7 cellular contexts compared by ENCODE assay signal in genomic region chr15:20356444-20357138, GRCh38.
DNase-seq lines count a peak whose midpoint lies in the region; ATAC-seq, FAIRE-seq and TF ChIP-seq lines count a peak whose summit lies in the region.

No MANE protein-coding gene starts in this region.

- no peak overlapping the region for H2BK5ac ChIP-seq in trophoblast cell (ENCODE audit: low read depth, low read length, poor library complexity)

- peak; percentile 72 for FAIRE-seq in GM19239 (lab: Jason Lieb, UNC)

- H3K4me3 ChIP-seq in Jurkat, Clone E6-1 (ENCODE audit: low read length) = no peak overlapping the region
- H3K4me3 ChIP-seq in trophoblast cell (ENCODE audit: low read depth, low read length) = no peak overlapping the region

- no CpG with 5 or more reads among the region's 27 CpGs for WGBS in trophoblast cell (ENCODE audit: extremely low coverage, insufficient coverage, insufficient read length)

- H3K4me1 ChIP-seq in foreskin keratinocyte (no peaks in the 10 kb centered on the region), trophoblast cell (ENCODE audit: control insufficient read depth in 1 of 2, insufficient read depth in 2 of 2, low read length in 2 of 2) (no peaks in the 10 kb centered on the region)

- H2BK120ac ChIP-seq in trophoblast cell (ENCODE audit: insufficient read depth, low read length, poor library complexity) = no peak overlapping the region

- DNase-seq in GM19239 (ENCODE audit: insufficient read length, low spot score) (peak; percentile 93), foreskin keratinocyte (no peak), trophoblast cell (peak; percentile 63 to 96), NCI-H2171 treated with DMSO at 0.1 percent for 48 hours (lab: John Stamatoyannopoulos, UW) (no peak)
- peak; percentile 61 for DNase-seq in Jurkat, Clone E6-1 (ENCODE audit: low read depth, low spot score)
- peak; percentile 83 for DNase-seq in activated CD8-positive, alpha-beta memory T cell treated with anti-CD3 and anti-CD28 coated beads, Interleukin-2, amount 50 U/mL, for 4 hours

- H3K18ac ChIP-seq in trophoblast cell (ENCODE audit: low read length) = no peak overlapping the region

- peak; percentile 63 for TF ChIP-seq CTCF in foreskin keratinocyte (conservative IDR thresholded peaks at IDR 0.05)

- H3K79me2 ChIP-seq in trophoblast cell (ENCODE audit: control insufficient read depth, insufficient read depth, low read length, poor library complexity) = no peaks in the 10 kb centered on the region

- H3K4ac ChIP-seq in trophoblast cell (ENCODE audit: low read depth, low read length) = no peak overlapping the region

- no peak overlapping the region for H2AK5ac ChIP-seq in trophoblast cell (ENCODE audit: low read length)

- H3K9me3 ChIP-seq in trophoblast cell (ENCODE audit: insufficient read depth, low read depth, low read length) = peaks cover 42% of the 10 kb centered on the region

- H3K4me2 ChIP-seq in trophoblast cell (ENCODE audit: low read length) = no peak overlapping the region

- H3K79me1 ChIP-seq in trophoblast cell (ENCODE audit: low read length) = no peaks in the 10 kb centered on the region

- H4K12ac ChIP-seq in trophoblast cell (ENCODE audit: low read depth, low read length) = no peak overlapping the region

- H2BK12ac ChIP-seq in trophoblast cell (ENCODE audit: low read length) = no peak overlapping the region

- H3K27me3 ChIP-seq in foreskin keratinocyte (no peaks in the 10 kb centered on the region), trophoblast cell (ENCODE audit: insufficient read depth, low read length) (no peaks in the 10 kb centered on the region)

- H2AFZ ChIP-seq in trophoblast cell (ENCODE audit: insufficient read depth, low read length, poor library complexity) = no peak overlapping the region

- no peak overlapping the region for H4K91ac ChIP-seq in trophoblast cell (ENCODE audit: low read depth, low read length)

- peak; percentile 1 for ATAC-seq in foreskin keratinocyte
- ATAC-seq in GM19324 (IDR thresholded peaks at IDR 0.05; ENCODE audit: low FRiP score, unreplicated experiment) = no peak

- H4K8ac ChIP-seq in trophoblast cell (ENCODE audit: low read depth, low read length) = no peak overlapping the region

- H3K27ac ChIP-seq in foreskin keratinocyte (no peak overlapping the region), trophoblast cell (ENCODE audit: low read depth, low read length) (no peak overlapping the region)

- no peak overlapping the region for H3K9ac ChIP-seq in trophoblast cell (ENCODE audit: low read length)

- H3K14ac ChIP-seq in trophoblast cell (ENCODE audit: low read length) = no peak overlapping the region

- H3K23ac ChIP-seq in trophoblast cell (ENCODE audit: low read length) = no peak overlapping the region

- H3K36me3 ChIP-seq in trophoblast cell (ENCODE audit: control insufficient read depth in 1 of 2, insufficient read depth in 2 of 2, low read length in 2 of 2) = no peaks in the 10 kb centered on the region

Comparison
In these comparisons a context has a peak if more than half of its experiments do, and no peak if none do; other contexts are left out.
1. DNase-seq: peak in GM19239 (single experiment), Jurkat, Clone E6-1 (single experiment), activated CD8-positive, alpha-beta memory T cell treated with anti-CD3 and anti-CD28 coated beads, Interleukin-2, amount 50 U/mL, for 4 hours (single experiment) and trophoblast cell (2 of 2); none in foreskin keratinocyte (0 of 2) and NCI-H2171 treated with DMSO at 0.1 percent for 48 hours (single experiment).